Comparison of ENCODE assay signal across 28 cellular contexts in genomic region chr10:14925268-14925667, GRCh38. TPM values are rescaled to one million over a fixed set of nuclear protein-coding genes. Genes with fewer than 3 reads are reported as not detected.
"Had no signal": no experiment of that assay in that cellular context is flagged by ENCODE, and none has a peak within 500 bp of the region (broad histone marks: within the 10 kb centered on the region; RNA-seq: fewer than 3 reads in every experiment).

No MANE protein-coding gene starts in this region.

- H3K27me3 Mint-ChIP-seq: dendritic cell treated with granulocyte-macrophage colony-stimulating factor and Interleukin-4, amounts not matched to agents 40 ng/mL and 50 ng/mL, for 4 days; naive thymus-derived CD8-positive, alpha-beta T cell; stimulated activated memory B cell treated with anti-CD40 and anti-IgM and Interleukin-4, amounts not matched to agents 10 μg/mL and 1 μg/mL and 100 μg/mL, for 72 hours had no signal

- H3K4me3 ChIP-seq: colonic mucosa, gastrocnemius medialis, prostate gland, right atrium auricular region, skin epidermis, spleen, thoracic aorta, tibial nerve, upper lobe of right lung, uterus had no signal

- FAIRE-seq: kidney had no signal

- H3K9me3 Mint-ChIP-seq: dendritic cell treated with granulocyte-macrophage colony-stimulating factor and Interleukin-4, amounts not matched to agents 40 ng/mL and 50 ng/mL, for 4 days; endodermal cell; naive thymus-derived CD8-positive, alpha-beta T cell; nephron progenitor cell; stimulated activated memory B cell treated with anti-CD40 and anti-IgM and Interleukin-4, amounts not matched to agents 10 μg/mL and 1 μg/mL and 100 μg/mL, for 72 hours had no signal

- H3K4me1 Mint-ChIP-seq: endodermal cell, nephron progenitor cell had no signal

- H3K4me3 Mint-ChIP-seq: dendritic cell treated with granulocyte-macrophage colony-stimulating factor and Interleukin-4, amounts not matched to agents 40 ng/mL and 50 ng/mL, for 4 days; endodermal cell; naive thymus-derived CD8-positive, alpha-beta T cell; nephron progenitor cell; stimulated activated memory B cell treated with anti-CD40 and anti-IgM and Interleukin-4, amounts not matched to agents 10 μg/mL and 1 μg/mL and 100 μg/mL, for 72 hours had no signal

- H3K27ac ChIP-seq: colonic mucosa, gastrocnemius medialis, prostate gland, right atrium auricular region, skin epidermis, thoracic aorta, tibial nerve, upper lobe of right lung, uterus had no signal

- H3K27me3 ChIP-seq: colonic mucosa, gastrocnemius medialis, right atrium auricular region, spleen, tibial nerve, upper lobe of right lung, uterus had no signal

- H3K36me3 ChIP-seq: uterus had no signal

- H3K27ac Mint-ChIP-seq: dendritic cell treated with granulocyte-macrophage colony-stimulating factor and Interleukin-4, amounts not matched to agents 40 ng/mL and 50 ng/mL, for 4 days; endodermal cell; naive thymus-derived CD8-positive, alpha-beta T cell; nephron progenitor cell had no signal

- H3K9me3 ChIP-seq: colonic mucosa, gastrocnemius medialis, prostate gland, right atrium auricular region, spleen, thoracic aorta, tibial nerve, upper lobe of right lung, uterus had no signal

- DNase-seq: colonic mucosa; effector CD8-positive, alpha-beta T cell; endodermal cell; foreskin fibroblast; gastrocnemius medialis; head of caudate nucleus; kidney; mesendoderm; naive thymus-derived CD8-positive, alpha-beta T cell; nephron progenitor cell; nucleus accumbens; spleen; stimulated activated CD4-positive, alpha-beta T cell treated with anti-CD3 and anti-CD28 coated beads, Interleukin-4, amount 100 ng/mL, for 4 hours; stimulated activated naive CD8-positive, alpha-beta T cell treated with anti-CD3 and anti-CD28 coated beads, Interleukin-15, Interleukin-2, amounts not matched to agents 100 U/mL and 50 U/mL, for 24 hours; upper lobe of right lung; uterus had no signal

- H3K4me1 ChIP-seq: colonic mucosa, gastrocnemius medialis, prostate gland, right atrium auricular region, tibial nerve, upper lobe of right lung, uterus had no signal

RNA-seq across cellular contexts. Expression of gene MEIG1, which starts 33.9 kb away (rescaled TPM):
- total RNA-seq: esophagus mucosa; gastrocnemius medialis; glomerular endothelial cell; kidney; left lobe of liver; myocyte; naive thymus-derived CD8-positive, alpha-beta T cell; right atrium auricular region; spleen; thoracic aorta; tibial nerve; upper lobe of right lung; uterus had no signal
- polyA plus RNA-seq: liver had no signal
